ENCODE assay signal across 11 cellular contexts in genomic region chr17:69608808-69609494, GRCh38.
DNase-seq lines count a peak whose midpoint lies in the region; ATAC-seq and TF ChIP-seq lines count a peak whose summit lies in the region.
"Had no signal": no experiment of that assay in that cellular context is flagged by ENCODE, and none has a peak within 500 bp of the region (broad histone marks: within the 10 kb centered on the region; RNA-seq: fewer than 3 reads in every experiment).

No MANE protein-coding gene starts in this region.

- peaks cover 3% of the 10 kb centered on the region for H3K9me3 Mint-ChIP-seq in activated naive CD4-positive, alpha-beta T cell treated with anti-CD3 and anti-CD28 coated beads, Interleukin-2, amount 10 ng/mL, durations not matched to agents 7 days and 5 days
- H3K9me3 Mint-ChIP-seq: CD8-positive, alpha-beta memory T cell had no signal

- no peak overlapping the region for H3K4me3 Mint-ChIP-seq in activated naive CD4-positive, alpha-beta T cell treated with anti-CD3 and anti-CD28 coated beads, Interleukin-2, amount 10 ng/mL, durations not matched to agents 7 days and 5 days
- H3K4me3 Mint-ChIP-seq: CD8-positive, alpha-beta memory T cell had no signal

- H3K27me3 ChIP-seq in ACC112 (ENCODE audit: insufficient read depth, low read length), result no peaks in the 10 kb centered on the region
- H3K27me3 ChIP-seq in brain microvascular endothelial cell (replicated peaks), result no peaks in the 10 kb centered on the region
- H3K27me3 ChIP-seq in lower lobe of right lung (ENCODE audit: low read depth), result no peaks in the 10 kb centered on the region
- no peaks in the 10 kb centered on the region for H3K27me3 ChIP-seq in BE2C

- H2AFZ ChIP-seq in ACC112 (ENCODE audit: low read length, unreplicated experiment), result peak overlapping the region; percentile 95

- peak; percentile 97 for DNase-seq in LHCN-M2 (ENCODE audit: low read depth)
- peak; percentile 79 for DNase-seq in brain microvascular endothelial cell
- no peak for DNase-seq in lower lobe of right lung
- DNase-seq in activated naive CD4-positive, alpha-beta T cell treated with anti-CD3 and anti-CD28 coated beads, Interleukin-2, amount 10 ng/mL, durations not matched to agents 7 days and 5 days, result no peak
- DNase-seq in BE2C, result no peak
- DNase-seq in NCI-H2227 (lab: John Stamatoyannopoulos, UW; ENCODE audit: unreplicated experiment), result no peak
- DNase-seq in epidermal melanocyte (ENCODE audit: insufficient read length, low spot score), result no peak
- DNase-seq: activated T-cell treated with anti-CD3 and anti-CD28 coated beads, Interleukin-2, amount 50 U/mL, for 1 hour; CD8-positive, alpha-beta memory T cell; NCI-H2081 treated with DMSO at 0.1 percent for 48 hours had no signal

- TF ChIP-seq CTCF in brain microvascular endothelial cell (IDR thresholded peaks at IDR 0.05; ENCODE audit: low read depth, low read length, missing control alignments) (no peak), lower lobe of right lung (IDR thresholded peaks at IDR 0.05) (no peak), BE2C (IDR thresholded peaks at IDR 0.05; ENCODE audit: low read depth, low read length) (no peak)

- H3K4me3 ChIP-seq in ACC112 (ENCODE audit: low read depth, low read length) (peak overlapping the region; percentile 58), brain microvascular endothelial cell (ENCODE audit: low read depth, low read length) (no peak overlapping the region), lower lobe of right lung (no peak overlapping the region), BE2C (ENCODE audit: low read depth, low read length) (no peak overlapping the region)

- no peaks in the 10 kb centered on the region for H3K79me2 ChIP-seq in ACC112 (ENCODE audit: control insufficient read depth, insufficient read depth, low read length, unreplicated experiment)

- no peak overlapping the region for H3K27ac Mint-ChIP-seq in activated naive CD4-positive, alpha-beta T cell treated with anti-CD3 and anti-CD28 coated beads, Interleukin-2, amount 10 ng/mL, durations not matched to agents 7 days and 5 days
- H3K27ac Mint-ChIP-seq: CD8-positive, alpha-beta memory T cell had no signal

- intact Hi-C loops in lower lobe of right lung (cut with DNase I), result no loop called here

- H3K4me1 Mint-ChIP-seq in activated naive CD4-positive, alpha-beta T cell treated with anti-CD3 and anti-CD28 coated beads, Interleukin-2, amount 10 ng/mL, durations not matched to agents 7 days and 5 days, result peaks cover 31% of the 10 kb centered on the region
- H3K4me1 Mint-ChIP-seq: CD8-positive, alpha-beta memory T cell had no signal

- H3K36me3 ChIP-seq in ACC112 (ENCODE audit: insufficient read depth, low read length), result no peaks in the 10 kb centered on the region
- no peaks in the 10 kb centered on the region for H3K36me3 ChIP-seq in brain microvascular endothelial cell (replicated peaks)
- H3K36me3 ChIP-seq in lower lobe of right lung, result no peaks in the 10 kb centered on the region
- no peaks in the 10 kb centered on the region for H3K36me3 ChIP-seq in BE2C

- H3K36me3 Mint-ChIP-seq in activated naive CD4-positive, alpha-beta T cell treated with anti-CD3 and anti-CD28 coated beads, Interleukin-2, amount 10 ng/mL, durations not matched to agents 7 days and 5 days, result no peaks in the 10 kb centered on the region
- H3K36me3 Mint-ChIP-seq: CD8-positive, alpha-beta memory T cell had no signal

- H3K4me1 ChIP-seq in ACC112 (ENCODE audit: control insufficient read depth, insufficient read depth, low read length, unreplicated experiment) (peaks cover 34% of the 10 kb centered on the region), lower lobe of right lung (peaks cover 19% of the 10 kb centered on the region), BE2C (no peaks in the 10 kb centered on the region)

- no peaks in the 10 kb centered on the region for H3K27me3 Mint-ChIP-seq in activated naive CD4-positive, alpha-beta T cell treated with anti-CD3 and anti-CD28 coated beads, Interleukin-2, amount 10 ng/mL, durations not matched to agents 7 days and 5 days

- in situ Hi-C loops in brain microvascular endothelial cell (cut with HindIII; ENCODE audit: low pct_ligation_motif_present, low sequenced_read_pairs), result no loop called here

- H3K27ac ChIP-seq in ACC112 (ENCODE audit: low read depth, low read length), result peak overlapping the region; percentile 98
- H3K27ac ChIP-seq in brain microvascular endothelial cell, result peak overlapping the region; percentile 86
- peak overlapping the region; percentile 59 for H3K27ac ChIP-seq in lower lobe of right lung

- H3K9me3 ChIP-seq in lower lobe of right lung, result no peaks in the 10 kb centered on the region
- H3K9me3 ChIP-seq in BE2C, result no peaks in the 10 kb centered on the region

- peak; percentile 38 to 88 for ATAC-seq in lower lobe of right lung

- CTCF ChIA-PET in activated naive CD4-positive, alpha-beta T cell treated with anti-CD3 and anti-CD28 coated beads, Interleukin-2, amount 10 ng/mL, durations not matched to agents 7 days and 5 days (lab: Charles Lee), result interaction anchor here (0.5 to 1.9 kb wide), 12 partner anchors 9 to 855 kb away, joined by 3 to 7 read pairs (median 3); no protein-coding TSS in a partner anchor

Comparison
In these comparisons a context has a peak if more than half of its experiments do, and no peak if none do; other contexts are left out.
1. DNase-seq: peak in LHCN-M2 (single experiment) and brain microvascular endothelial cell (single experiment); none in lower lobe of right lung (single experiment), activated naive CD4-positive, alpha-beta T cell treated with anti-CD3 and anti-CD28 coated beads, Interleukin-2, amount 10 ng/mL, durations not matched to agents 7 days and 5 days (single experiment), BE2C (single experiment), NCI-H2227 (single experiment) and epidermal melanocyte (single experiment).
2. Peak in every context shown above with its lines, with median percentiles within 50 percentile points of each other: H3K27ac ChIP-seq.